ENCODE assay signal across 10 cellular contexts in genomic region chrX:58025979-58026378, GRCh38.
A peak's percentile ranks its signal among the peaks of the same experiment; 100 is the strongest.
DNase-seq lines count a peak whose midpoint lies in the region; ATAC-seq and TF ChIP-seq lines count a peak whose summit lies in the region.
"Had no signal": no experiment of that assay in that cellular context is flagged by ENCODE, and none has a peak within 500 bp of the region (broad histone marks: within the 10 kb centered on the region; RNA-seq: fewer than 3 reads in every experiment).

No MANE protein-coding gene starts in this region.

- H3K27ac ChIP-seq in CD8-positive, alpha-beta T cell (ENCODE audit: low read depth, low read length): no peak overlapping the region
- H3K27ac ChIP-seq: SJSA1 had no signal

- peak; percentile 26 for TF ChIP-seq CTCF in CD8-positive, alpha-beta T cell (IDR thresholded peaks at IDR 0.05)

- no peaks in the 10 kb centered on the region for H3K27me3 ChIP-seq in CD8-positive, alpha-beta T cell (ENCODE audit: insufficient read depth, low read length)
- H3K27me3 ChIP-seq: SJSA1 had no signal

- intact Hi-C loops in CD8-positive, alpha-beta T cell (cut with DNase I, micrococcal nuclease): loop anchor here (1.0 to 10.0 kb wide), 5 partner anchors 205 to 1264 kb away; no protein-coding TSS in a partner anchor

- H3K9me3 Mint-ChIP-seq in CD8-positive, alpha-beta T cell: no peaks in the 10 kb centered on the region
- no peaks in the 10 kb centered on the region for H3K9me3 Mint-ChIP-seq in activated CD4-positive, alpha-beta memory T cell treated with anti-CD3 and anti-CD28 coated beads, Interleukin-2, amount 10 ng/mL, durations not matched to agents 7 days and 5 days

- H3K27ac Mint-ChIP-seq in CD8-positive, alpha-beta T cell: no peak overlapping the region
- no peak overlapping the region for H3K27ac Mint-ChIP-seq in activated CD4-positive, alpha-beta memory T cell treated with anti-CD3 and anti-CD28 coated beads, Interleukin-2, amount 10 ng/mL, durations not matched to agents 7 days and 5 days

- ATAC-seq in CD8-positive, alpha-beta T cell: no peak
- ATAC-seq in GM18867 (IDR thresholded peaks at IDR 0.05; ENCODE audit: unreplicated experiment): peak; percentile 61
- ATAC-seq: mucosa of descending colon had no signal

- no peaks in the 10 kb centered on the region for H3K9me3 ChIP-seq in CD8-positive, alpha-beta T cell (ENCODE audit: low read length)
- H3K9me3 ChIP-seq: mucosa of descending colon, SJSA1 had no signal

- H3K4me3 Mint-ChIP-seq in CD8-positive, alpha-beta T cell: no peak overlapping the region
- H3K4me3 Mint-ChIP-seq in activated CD4-positive, alpha-beta memory T cell treated with anti-CD3 and anti-CD28 coated beads, Interleukin-2, amount 10 ng/mL, durations not matched to agents 7 days and 5 days: no peak overlapping the region

- H3K4me1 Mint-ChIP-seq in CD8-positive, alpha-beta T cell (ENCODE audit: low read depth): no peaks in the 10 kb centered on the region
- no peaks in the 10 kb centered on the region for H3K4me1 Mint-ChIP-seq in activated CD4-positive, alpha-beta memory T cell treated with anti-CD3 and anti-CD28 coated beads, Interleukin-2, amount 10 ng/mL, durations not matched to agents 7 days and 5 days

- POLR2A ChIA-PET in CD8-positive, alpha-beta T cell (lab: Charles Lee): no interaction called here
- POLR2A ChIA-PET in activated CD4-positive, alpha-beta memory T cell treated with anti-CD3 and anti-CD28 coated beads, Interleukin-2, amount 10 ng/mL, durations not matched to agents 7 days and 5 days (lab: Charles Lee): no interaction called here

- H3K36me3 ChIP-seq in CD8-positive, alpha-beta T cell (ENCODE audit: insufficient read depth, low read length): no peaks in the 10 kb centered on the region
- H3K36me3 ChIP-seq: SJSA1 had no signal

- H3K36me3 Mint-ChIP-seq in CD8-positive, alpha-beta T cell: no peaks in the 10 kb centered on the region
- no peaks in the 10 kb centered on the region for H3K36me3 Mint-ChIP-seq in activated CD4-positive, alpha-beta memory T cell treated with anti-CD3 and anti-CD28 coated beads, Interleukin-2, amount 10 ng/mL, durations not matched to agents 7 days and 5 days (ENCODE audit: low read depth)

- peak in 5 of 7 experiments; percentile 1 to 36 (median 27) for DNase-seq in CD8-positive, alpha-beta T cell
- peak; percentile 1 for DNase-seq in NCI-H2107 (lab: John Stamatoyannopoulos, UW)
- peak; percentile 17 for DNase-seq in activated CD4-positive, alpha-beta memory T cell treated with anti-CD3 and anti-CD28 coated beads, Interleukin-2, amount 10 ng/mL, durations not matched to agents 7 days and 5 days
- peak; percentile 2 for DNase-seq in hepatic stellate cell (ENCODE audit: low spot score)
- DNase-seq in superior temporal gyrus (ENCODE audit: extremely low spot score): peak; percentile 49
- no peak for DNase-seq in retina
- DNase-seq in NCI-H1436 (lab: John Stamatoyannopoulos, UW): no peak

- H3K4me1 ChIP-seq in CD8-positive, alpha-beta T cell (ENCODE audit: insufficient read depth, low read length): peaks cover 6% of the 10 kb centered on the region
- H3K4me1 ChIP-seq: SJSA1 had no signal

- H3K27me3 Mint-ChIP-seq in CD8-positive, alpha-beta T cell (ENCODE audit: low read depth): no peaks in the 10 kb centered on the region
- H3K27me3 Mint-ChIP-seq in activated CD4-positive, alpha-beta memory T cell treated with anti-CD3 and anti-CD28 coated beads, Interleukin-2, amount 10 ng/mL, durations not matched to agents 7 days and 5 days: no peaks in the 10 kb centered on the region

- CTCF ChIA-PET in CD8-positive, alpha-beta T cell (lab: Charles Lee): interaction anchor here (0.8 to 2.2 kb wide), 6 partner anchors 10 to 452 kb away, joined by 3 to 10 read pairs (median 4); no protein-coding TSS in a partner anchor
- CTCF ChIA-PET in activated CD4-positive, alpha-beta memory T cell treated with anti-CD3 and anti-CD28 coated beads, Interleukin-2, amount 10 ng/mL, durations not matched to agents 7 days and 5 days (lab: Charles Lee): interaction anchor here (1.0 to 1.9 kb wide), 3 partner anchors 8 to 206 kb away, joined by 3 to 6 read pairs (median 5); no protein-coding TSS in a partner anchor

- H3K4me3 ChIP-seq in CD8-positive, alpha-beta T cell (ENCODE audit: low read depth, low read length): no peak overlapping the region
- H3K4me3 ChIP-seq: mucosa of descending colon, SJSA1 had no signal

Comparison
In these comparisons a context has a peak if more than half of its experiments do, and no peak if none do; other contexts are left out.
1. DNase-seq: peak in CD8-positive, alpha-beta T cell (5 of 7), NCI-H2107 (single experiment), activated CD4-positive, alpha-beta memory T cell treated with anti-CD3 and anti-CD28 coated beads, Interleukin-2, amount 10 ng/mL, durations not matched to agents 7 days and 5 days (single experiment), hepatic stellate cell (single experiment) and superior temporal gyrus (single experiment); none in retina (single experiment) and NCI-H1436 (single experiment).